28 cellular contexts compared by ENCODE assay signal in the genomic region with DNA sequence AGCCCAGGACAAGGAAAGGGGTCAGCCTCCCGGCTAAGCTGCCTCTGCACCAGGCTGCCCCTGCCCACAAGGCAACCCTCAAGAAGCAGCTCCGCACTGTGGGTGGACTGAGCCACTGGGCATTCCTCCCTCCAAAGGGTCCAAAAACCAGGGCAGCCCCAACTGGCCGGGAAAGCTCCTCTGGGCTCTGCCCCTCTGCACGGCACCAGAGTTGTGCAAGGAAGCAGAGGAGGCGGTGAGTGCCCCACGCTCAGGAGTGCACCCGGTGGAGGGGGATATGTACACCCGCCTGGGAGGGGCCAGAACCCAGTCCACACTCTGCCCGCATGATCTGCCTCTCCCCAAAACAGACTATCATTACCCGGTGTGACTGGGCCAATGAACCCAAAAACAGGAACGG.
"Had no signal": no experiment of that assay in that cellular context is flagged by ENCODE, and none has a peak within 500 bp of the region (broad histone marks: within the 10 kb centered on the region; RNA-seq: fewer than 3 reads in every experiment).

No MANE protein-coding gene starts in this region.

- H3K27ac ChIP-seq: brain microvascular endothelial cell, WERI-Rb-1 had no signal

- DNase-seq: activated CD4-positive, alpha-beta memory T cell treated with anti-CD3 and anti-CD28 coated beads for 36 hours; activated CD4-positive, alpha-beta T cell treated with anti-CD3 and anti-CD28 coated beads, Interleukin-2, amount 10 ng/mL, durations not matched to agents 7 days and 5 days; activated CD8-positive, alpha-beta memory T cell treated with anti-CD3 and anti-CD28 coated beads, Interleukin-2, amount 50 U/mL, for 4 hours; activated effector memory CD4-positive, alpha-beta T cell treated with Interleukin-2 at 50 U/mL for 16 hours; activated naive CD4-positive, alpha-beta T cell; activated naive CD4-positive, alpha-beta T cell treated with anti-CD3 and anti-CD28 coated beads, Interleukin-2, amount 50 U/mL, for 16 hours; activated naive CD8-positive, alpha-beta T cell treated with anti-CD3 and anti-CD28 coated beads for 36 hours; activated T-cell treated with anti-CD3 and anti-CD28 coated beads for 4 hours; activated T-cell treated with anti-CD3 and anti-CD28 coated beads, Interleukin-2, amount 50 U/mL, for 4 hours; amniotic stem cell; brain microvascular endothelial cell; Kasumi-1; KG1; MG63; NCI-H1048; NCI-H1105 treated with DMSO at 0.1 percent for 48 hours; NCI-H1436; NCI-H1694; NCI-H1930; NCI-H345; NCI-H524 treated with DMSO at 0.1 percent for 48 hours; OCI-M1; SHP77; SW 1271; T-helper 1 cell; T-helper 2 cell; T-helper 9 cell; WERI-Rb-1 had no signal

- H3K36me3 ChIP-seq: brain microvascular endothelial cell, MG63, WERI-Rb-1 had no signal

- H3K9me3 ChIP-seq: MG63 had no signal

- H3K4me3 ChIP-seq: MG63 had no signal

- H3K27me3 ChIP-seq: brain microvascular endothelial cell, MG63 had no signal
